In genomic region chr2:224668123-224668909, GRCh38 we compare ENCODE assay signal across 34 cellular contexts. TPM values are rescaled to one million over a fixed set of nuclear protein-coding genes. Genes with fewer than 3 reads are reported as not detected.
"Had no signal": no experiment of that assay in that cellular context is flagged by ENCODE, and none has a peak within 500 bp of the region (broad histone marks: within the 10 kb centered on the region; RNA-seq: fewer than 3 reads in every experiment).

No MANE protein-coding gene starts in this region.

- H3K4me2 ChIP-seq: smooth muscle cell had no signal

- H3K4me3 ChIP-seq: heart right ventricle, sigmoid colon, smooth muscle cell, thoracic aorta, upper lobe of left lung had no signal

- H3K27ac ChIP-seq: heart right ventricle, sigmoid colon, thoracic aorta, upper lobe of left lung, WERI-Rb-1 had no signal

- H3K27ac Mint-ChIP-seq: activated CD4-positive, alpha-beta T cell treated with anti-CD3 and anti-CD28 coated beads, Interleukin-2, amount 10 ng/mL, durations not matched to agents 7 days and 5 days; activated CD8-positive, alpha-beta T cell treated with anti-CD3 and anti-CD28 coated beads, Interleukin-2, amount 10 ng/mL, durations not matched to agents 7 days and 5 days; activated naive CD4-positive, alpha-beta T cell treated with anti-CD3 and anti-CD28 coated beads, Interleukin-2, amount 50 U/mL, for 72 hours; brain had no signal

- H3K4me1 ChIP-seq: heart right ventricle, sigmoid colon, upper lobe of left lung had no signal

- H3K4me3 Mint-ChIP-seq: activated CD4-positive, alpha-beta T cell treated with anti-CD3 and anti-CD28 coated beads, Interleukin-2, amount 10 ng/mL, durations not matched to agents 7 days and 5 days; activated CD8-positive, alpha-beta T cell treated with anti-CD3 and anti-CD28 coated beads, Interleukin-2, amount 10 ng/mL, durations not matched to agents 7 days and 5 days; brain; neural crest cell had no signal

- H3K36me3 Mint-ChIP-seq: brain had no signal

- H3K27me3 ChIP-seq: sigmoid colon, upper lobe of left lung had no signal

- H3K4me1 Mint-ChIP-seq: activated CD4-positive, alpha-beta T cell treated with anti-CD3 and anti-CD28 coated beads, Interleukin-2, amount 10 ng/mL, durations not matched to agents 7 days and 5 days; brain; neural crest cell had no signal

- H3K36me3 ChIP-seq: heart right ventricle, sigmoid colon, thoracic aorta, upper lobe of left lung, WERI-Rb-1 had no signal

- DNase-seq: activated CD4-positive, alpha-beta T cell treated with anti-CD3 and anti-CD28 coated beads, Interleukin-2, amount 10 ng/mL, durations not matched to agents 7 days and 5 days; activated CD4-positive, CD25-positive, alpha-beta regulatory T cell treated with anti-CD3 and anti-CD28 coated beads, Interleukin-2, amount 50 U/mL, for 72 hours; activated CD8-positive, alpha-beta T cell treated with anti-CD3 and anti-CD28 coated beads, Interleukin-2, amount 10 ng/mL, durations not matched to agents 7 days and 5 days; activated gamma-delta T cell treated with Interleukin-2 at 50 U/mL for 16 hours; aorta; effector CD4-positive, alpha-beta T cell; erythroblast; foreskin fibroblast; heart right ventricle; islet precursor cell; left cardiac atrium; mesenchymal stem cell; naive B cell; sigmoid colon; stimulated activated CD4-positive, alpha-beta T cell treated with anti-CD3 and anti-CD28 coated beads, Interleukin-15, amount 100 ng/mL, for 24 hours; stimulated activated CD4-positive, alpha-beta T cell treated with anti-CD3 and anti-CD28 coated beads, Interleukin-2, amount 100 ng/mL, for 48 hours; stimulated activated naive CD4-positive, alpha-beta T cell; upper lobe of left lung; WERI-Rb-1 had no signal

- H3K27me3 Mint-ChIP-seq: activated CD4-positive, alpha-beta T cell treated with anti-CD3 and anti-CD28 coated beads, Interleukin-2, amount 10 ng/mL, durations not matched to agents 7 days and 5 days; naive B cell had no signal

- ATAC-seq: activated CD8-positive, alpha-beta T cell treated with anti-CD3 and anti-CD28 coated beads, Interleukin-2, amount 10 ng/mL, durations not matched to agents 7 days and 5 days; activated naive CD4-positive, alpha-beta T cell treated with anti-CD3 and anti-CD28 coated beads, Interleukin-2, amount 50 U/mL, for 72 hours; heart right ventricle; left cardiac atrium had no signal

- H3K9me3 ChIP-seq: thoracic aorta had no signal

RNA-seq across cellular contexts. Expression of gene CCDC195, which starts 47.8 kb away (rescaled TPM):
- total RNA-seq: activated CD4-positive, alpha-beta T cell treated with anti-CD3 and anti-CD28 coated beads, Interleukin-2, amount 10 ng/mL, durations not matched to agents 7 days and 5 days; activated CD8-positive, alpha-beta T cell treated with anti-CD3 and anti-CD28 coated beads, Interleukin-2, amount 10 ng/mL, durations not matched to agents 7 days and 5 days; activated naive CD4-positive, alpha-beta T cell treated with anti-CD3 and anti-CD28 coated beads, Interleukin-2, amount 50 U/mL, for 72 hours; aorta; cardiac septum; chondrocyte; fibroblast of lung; heart right ventricle; left cardiac atrium; lower leg skin; mucosa of gallbladder; neural crest cell; omental fat pad; posterior vena cava; renal cortical epithelial cell; sigmoid colon; smooth muscle cell; T-helper 2 cell treated with Interferon-gamma antibody and Interleukin-4, amounts not matched to agents 100 ng/mL and 5 ng/mL, for 36 hours; thoracic aorta; upper lobe of left lung had no signal
- polyA plus RNA-seq: adipose tissue, aorta, fibroblast of lung, heart right ventricle, sigmoid colon, smooth muscle cell had no signal
